8 cellular contexts compared by ENCODE assay signal in the genomic region with DNA sequence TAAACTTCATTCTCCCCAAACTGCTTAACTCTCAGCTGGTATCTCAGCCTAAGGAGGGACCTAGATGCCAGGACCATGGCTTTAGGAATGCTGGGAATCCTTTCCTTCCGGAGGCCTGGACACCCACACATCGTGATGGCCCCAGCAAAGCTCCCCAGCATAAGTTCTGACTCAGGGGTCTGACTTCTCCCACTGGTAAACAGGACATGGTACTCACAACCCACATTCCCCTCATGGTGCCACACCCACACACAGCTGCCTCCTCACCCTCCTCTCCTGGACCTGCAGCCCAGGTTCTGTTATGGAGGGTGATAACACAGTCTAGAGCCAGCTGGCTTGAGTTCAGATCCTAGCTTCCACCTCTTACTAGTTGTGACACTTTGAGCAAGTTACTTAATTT. TPM values are rescaled to one million over a fixed set of nuclear protein-coding genes. Genes with fewer than 3 reads are reported as not detected.
DNase-seq lines count a peak whose midpoint lies in the region; ATAC-seq, FAIRE-seq and TF ChIP-seq lines count a peak whose summit lies in the region.

No MANE protein-coding gene starts in this region.

- no peak for DNase-seq in right atrium auricular region (ENCODE audit: low spot score)
- DNase-seq in cardiac septum (ENCODE audit: low spot score) = no peak
- DNase-seq in K562 (ENCODE audit: extremely low read depth in 1 of 4, low spot score in 3 of 4) = peak in 1 of 4 experiments; percentile 20
- peak; percentile 32 to 48 for DNase-seq in uterus
- no peak for DNase-seq in foreskin keratinocyte
- DNase-seq in NCI-H2227 treated with DMSO at 0.1 percent for 48 hours (lab: John Stamatoyannopoulos, UW) = no peak
- DNase-seq in HPDE6-E6E7 (ENCODE audit: extremely low spot score) = no peak

- FAIRE-seq in K562 (lab: Jason Lieb, UNC) = no peak

- CTCF ChIA-PET in K562 (lab: Yijun Ruan, JAX; ENCODE audit: low intra/inter-chr PET ratio) = no interaction called here

- TF ChIP-seq POLR2A in K562 (conservative IDR thresholded peaks at IDR 0.05) = no peak
- TF ChIP-seq POLR2A in uterus (IDR thresholded peaks at IDR 0.05) = no peak

- no peaks in the 10 kb centered on the region for H3K9me1 ChIP-seq in K562 (ENCODE audit: control insufficient read depth, insufficient read depth, low read length)

- H3K79me2 ChIP-seq in K562 (ENCODE audit: control insufficient read depth, insufficient read depth, low read length) = peaks cover 8% of the 10 kb centered on the region; the same call in 1 of the 3 replicates

- WGBS in K562 (ENCODE audit: insufficient coverage, low coverage, missing lambda C conversion rate) = 100% methylated on average over 2 of the region's 2 CpGs

- ATAC-seq in K562 (no peak), foreskin keratinocyte (no peak)

- H3K9ac ChIP-seq in K562 (ENCODE audit: insufficient read depth in 1 of 2, low read depth in 2 of 2, low read length in 2 of 2) (peak overlapping the region; percentile 66 to 92; a peak in 3 of 4 replicates), muscle layer of colon (ENCODE audit: low read length) (no peak overlapping the region)

- H3K27me3 ChIP-seq in right atrium auricular region = no peaks in the 10 kb centered on the region
- no peaks in the 10 kb centered on the region for H3K27me3 ChIP-seq in K562 (ENCODE audit: control insufficient read depth in 2 of 2, insufficient read depth in 2 of 2, low read length in 2 of 2)
- no peaks in the 10 kb centered on the region for H3K27me3 ChIP-seq in muscle layer of colon (ENCODE audit: control insufficient read depth in 1 of 2, insufficient read depth in 2 of 2, low read length in 2 of 2)
- H3K27me3 ChIP-seq in uterus = no peaks in the 10 kb centered on the region
- no peaks in the 10 kb centered on the region for H3K27me3 ChIP-seq in foreskin keratinocyte

- no TSS peak for BruUV-seq in K562 (replicated peaks; lab: Mats Ljungman, UMichigan)

- TF ChIP-seq EP300 in K562 (IDR thresholded peaks at IDR 0.05; ENCODE audit: low read length) = no peak

- intact Hi-C loops in cardiac septum (cut with DNase I) (loop anchor here (1.0 to 2.0 kb wide), 2 partner anchors 14 to 28 kb away; partner anchors contain the start of genes CHD3 and TRAPPC1), K562 (cut with micrococcal nuclease) (no loop called here), uterus (cut with DNase I; ENCODE audit: low total_unique reads) (no loop called here)

- no peaks in the 10 kb centered on the region for H4K20me1 ChIP-seq in K562 (replicated peaks; ENCODE audit: control insufficient read depth, insufficient read depth, low read length)

- H3K9me3 ChIP-seq in right atrium auricular region (no peaks in the 10 kb centered on the region), K562 (replicated peaks; ENCODE audit: control insufficient read depth, insufficient read depth, low read depth, low read length) (no peaks in the 10 kb centered on the region), muscle layer of colon (ENCODE audit: low read length) (no peaks in the 10 kb centered on the region), uterus (no peaks in the 10 kb centered on the region)

- no peaks in the 10 kb centered on the region for H3K36me3 ChIP-seq in right atrium auricular region
- H3K36me3 ChIP-seq in K562 (ENCODE audit: control insufficient read depth, insufficient read depth, low read length) = peaks cover 2% of the 10 kb centered on the region; the same call in 1 of the 3 replicates
- H3K36me3 ChIP-seq in muscle layer of colon (ENCODE audit: insufficient read depth, low read length) = peaks cover 7% of the 10 kb centered on the region
- no peaks in the 10 kb centered on the region for H3K36me3 ChIP-seq in uterus

- H3K27ac ChIP-seq in right atrium auricular region (peak overlapping the region; percentile 84 to 90), K562 (ENCODE audit: extremely low read depth, low read depth, low read length) (peak overlapping the region; percentile 88), muscle layer of colon (ENCODE audit: low read depth, low read length) (peak overlapping the region; percentile 84), uterus (peak overlapping the region; percentile 96 to 97), foreskin keratinocyte (no peak overlapping the region)

- H3K4me2 ChIP-seq in K562 (ENCODE audit: insufficient read depth, low read length) = peak overlapping the region; percentile 87

- H3K4me3 ChIP-seq in right atrium auricular region (no peak overlapping the region), K562 (no peak overlapping the region), muscle layer of colon (ENCODE audit: low read depth in 1 of 2, low read length in 2 of 2) (no peak overlapping the region), uterus (no peak overlapping the region)

- in situ Hi-C loops in K562 (cut with MboI) = loop anchor here (5.0 kb wide), 1 partner anchor 71 kb away; no protein-coding TSS in a partner anchor

- TF ChIP-seq CTCF in right atrium auricular region (IDR thresholded peaks at IDR 0.05) (no peak), K562 (IDR thresholded peaks at IDR 0.05 in 2 of 3, conservative IDR thresholded peaks at IDR 0.05 in 1 of 3; ENCODE audit: insufficient read depth in 2 of 3, low read depth in 1 of 3, low read length in 3 of 3) (no peak), uterus (IDR thresholded peaks at IDR 0.05) (no peak), foreskin keratinocyte (conservative IDR thresholded peaks at IDR 0.05) (no peak)

- peak overlapping the region; percentile 87; the same call in 1 of the 2 replicates for H2AFZ ChIP-seq in K562 (ENCODE audit: low read depth, low read length)

- POLR2A ChIA-PET in K562 (lab: Yijun Ruan, JAX) = no interaction called here

- no peak for TF ChIP-seq RAD21 in K562 (CRISPR knock-in tag; conservative IDR thresholded peaks at IDR 0.05 in 1 of 2, IDR thresholded peaks at IDR 0.05 in 1 of 2)

- H3K4me1 ChIP-seq in right atrium auricular region (peaks cover 0 to 20% of the 10 kb centered on the region in 2 donors), K562 (replicated peaks in 1 of 2; ENCODE audit: control insufficient read depth in 2 of 2, insufficient read depth in 2 of 2, low read length in 2 of 2) (peaks cover 18 to 24% of the 10 kb centered on the region in 2 experiments; a peak in 4 of 5 replicates), muscle layer of colon (ENCODE audit: insufficient read depth, low read length) (peaks cover 15% of the 10 kb centered on the region), uterus (peaks cover 0 to 15% of the 10 kb centered on the region in 2 donors), foreskin keratinocyte (peaks cover 7% of the 10 kb centered on the region)

RNA-seq across cellular contexts. Expression of gene RNF227, which starts 0.7 kb away (rescaled TPM):
- total RNA-seq in right atrium auricular region (1 to 10 TPM; 1.6 to 5.8 TPM), cardiac septum (1.00 TPM), K562 (2014; rRNA removed) (1.9 and 4.1 TPM in 2 replicates), K562 (2014; rRNA removed; fragmentation: Illumina TruSeq; extraction: Trizol) (2.2 and 2.3 TPM in 2 replicates), K562 (2015; rRNA removed; fragmentation: Illumina TruSeq; extraction: Trizol) (2.1 and 2.2 TPM in 2 replicates), K562 (2021) (2.1 and 2.3 TPM in 2 replicates), uterus (1 to 10 TPM in 3 of 4 donors, under 1 TPM in 1; under 0.01 to 9.8 (median 5.3) TPM), foreskin keratinocyte (1.9 and 2.3 TPM in 2 replicates)
- 2.7 and 3.7 TPM in 2 replicates for total RNA-seq in K562 (2011; cell fraction: chromatin; rRNA removed; ENCODE audit: low replicate concordance)
- 4.3 and 5.0 TPM in 2 replicates for total RNA-seq in K562 (2011; cell fraction: nucleolus; rRNA removed)
- total RNA-seq in K562 (2011; cell fraction: nucleoplasm; rRNA removed) = 3.4 and 7.3 TPM in 2 replicates
- polyA plus RNA-seq in K562 (2011; rRNA removed) (3.0 and 3.3 TPM in 2 replicates), K562 (2014; fragmentation: Illumina TruSeq; extraction: Trizol) (2.8 and 3.0 TPM in 2 replicates), K562 (2014; fragmentation: Nextera tagmentation; extraction: Ambion mirVana) (1 to 10 TPM; 1.1 to 1.5 TPM), K562 (2014; rRNA removed) (4.7 and 6.7 TPM in 2 replicates), foreskin keratinocyte (1.5 TPM in 2 replicates)
- 3.0 and 4.2 TPM in 2 replicates for polyA plus RNA-seq in K562 (2011; cell fraction: cytosol; rRNA removed)
- polyA plus RNA-seq in K562 (2011; cell fraction: nucleus; rRNA removed) = 1.7 and 1.9 TPM in 2 replicates
- polyA plus RNA-seq in K562 (2012) = 1.2 and 1.4 TPM in 2 replicates
- 0.75 and 1.2 TPM in 2 replicates for polyA minus RNA-seq in K562 (2011; rRNA and poly(A)+ RNA removed)
- polyA minus RNA-seq in K562 (2011; cell fraction: cytosol; rRNA and poly(A)+ RNA removed) = 0.86 and 2.0 TPM in 2 replicates
- polyA minus RNA-seq in K562 (2011; cell fraction: nucleus; rRNA and poly(A)+ RNA removed) = 0.81 and 1.4 TPM in 2 replicates

RNA-seq across cellular contexts. Expression of gene KCNAB3, which starts 12.9 kb away (rescaled TPM):
- under 1 TPM in 1 of 2 donors, not detected in 1; 0.39 TPM for total RNA-seq in right atrium auricular region
- 0.43 TPM for total RNA-seq in cardiac septum
- 14.8 and 28.1 TPM in 2 replicates for total RNA-seq in K562 (2011; cell fraction: chromatin; rRNA removed; ENCODE audit: low replicate concordance)
- total RNA-seq in K562 (2011; cell fraction: nucleolus; rRNA removed) = 13.9 and 14.7 TPM in 2 replicates
- 9.6 and 13.6 TPM in 2 replicates for total RNA-seq in K562 (2011; cell fraction: nucleoplasm; rRNA removed)
- 0.37 and 1.3 TPM in 2 replicates for total RNA-seq in K562 (2014; rRNA removed)
- 0.70 and 0.76 TPM in 2 replicates for total RNA-seq in K562 (2014; rRNA removed; fragmentation: Illumina TruSeq; extraction: Trizol)
- 0.57 and 0.69 TPM in 2 replicates for total RNA-seq in K562 (2015; rRNA removed; fragmentation: Illumina TruSeq; extraction: Trizol)
- total RNA-seq in K562 (2021) = 1.7 and 2.5 TPM in 2 replicates
- polyA plus RNA-seq in K562 (2011; rRNA removed) = 1.1 and 2.0 TPM in 2 replicates
- 0.61 and 0.74 TPM in 2 replicates for polyA plus RNA-seq in K562 (2011; cell fraction: cytosol; rRNA removed)
- polyA plus RNA-seq in K562 (2011; cell fraction: nucleus; rRNA removed) = 17.8 and 23.2 TPM in 2 replicates
- polyA plus RNA-seq in K562 (2012) = 1.8 and 4.0 TPM in 2 replicates
- 0.61 and 1.4 TPM in 2 replicates for polyA plus RNA-seq in K562 (2014; fragmentation: Illumina TruSeq; extraction: Trizol)
- under 1 TPM; 0.03 to 0.17 TPM for polyA plus RNA-seq in K562 (2014; fragmentation: Nextera tagmentation; extraction: Ambion mirVana)
- 1.0 and 2.1 TPM in 2 replicates for polyA plus RNA-seq in K562 (2014; rRNA removed)
- 0.66 and 0.81 TPM in 2 replicates for polyA minus RNA-seq in K562 (2011; rRNA and poly(A)+ RNA removed)
- not detected in 2 replicates for polyA minus RNA-seq in K562 (2011; cell fraction: cytosol; rRNA and poly(A)+ RNA removed)
- 2.7 and 3.3 TPM in 2 replicates for polyA minus RNA-seq in K562 (2011; cell fraction: nucleus; rRNA and poly(A)+ RNA removed)
- 10 to 100 TPM in 2 of 4 donors, 1 to 10 TPM in 1, not detected in 1; 3.4 to 32.7 (median 19.5) TPM for total RNA-seq in uterus
- 0.78 and 1.0 TPM in 2 replicates for total RNA-seq in foreskin keratinocyte
- 0.81 and 0.83 TPM in 2 replicates for polyA plus RNA-seq in foreskin keratinocyte

RNA-seq across cellular contexts. Expression of gene TRAPPC1, which starts 14.9 kb away (rescaled TPM):
- 10 to 100 TPM; 52.4 to 68.2 TPM for total RNA-seq in right atrium auricular region
- total RNA-seq in cardiac septum = 114 TPM
- total RNA-seq in K562 (2011; cell fraction: chromatin; rRNA removed; ENCODE audit: low replicate concordance) = 20.3 and 31.8 TPM in 2 replicates
- 24.6 and 25.7 TPM in 2 replicates for total RNA-seq in K562 (2011; cell fraction: nucleolus; rRNA removed)
- total RNA-seq in K562 (2011; cell fraction: nucleoplasm; rRNA removed) = 26.6 and 31.8 TPM in 2 replicates
- total RNA-seq in K562 (2014; rRNA removed) = 18.3 and 21.9 TPM in 2 replicates
- total RNA-seq in K562 (2014; rRNA removed; fragmentation: Illumina TruSeq; extraction: Trizol) = 11.7 and 15.4 TPM in 2 replicates
- total RNA-seq in K562 (2015; rRNA removed; fragmentation: Illumina TruSeq; extraction: Trizol) = 11.9 and 13.4 TPM in 2 replicates
- 59.2 and 64.5 TPM in 2 replicates for total RNA-seq in K562 (2021)
- polyA plus RNA-seq in K562 (2011; rRNA removed) = 36.2 and 47.0 TPM in 2 replicates
- polyA plus RNA-seq in K562 (2011; cell fraction: cytosol; rRNA removed) = 109 and 114 TPM in 2 replicates
- 33.4 and 42.9 TPM in 2 replicates for polyA plus RNA-seq in K562 (2011; cell fraction: nucleus; rRNA removed)
- polyA plus RNA-seq in K562 (2012) = 79.6 and 103 TPM in 2 replicates
- 79.0 and 82.8 TPM in 2 replicates for polyA plus RNA-seq in K562 (2014; fragmentation: Illumina TruSeq; extraction: Trizol)
- 10 to 100 TPM; 33.2 to 39.8 TPM for polyA plus RNA-seq in K562 (2014; fragmentation: Nextera tagmentation; extraction: Ambion mirVana)
- polyA plus RNA-seq in K562 (2014; rRNA removed) = 44.6 and 52.6 TPM in 2 replicates
- 55.9 and 63.0 TPM in 2 replicates for polyA minus RNA-seq in K562 (2011; rRNA and poly(A)+ RNA removed)
- 32.4 and 38.7 TPM in 2 replicates for polyA minus RNA-seq in K562 (2011; cell fraction: cytosol; rRNA and poly(A)+ RNA removed)
- 10.9 and 14.4 TPM in 2 replicates for polyA minus RNA-seq in K562 (2011; cell fraction: nucleus; rRNA and poly(A)+ RNA removed)
- total RNA-seq in uterus = 10 to 100 TPM; 24.1 to 67.5 (median 27.8) TPM
- total RNA-seq in foreskin keratinocyte = 117 and 135 TPM in 2 replicates
- polyA plus RNA-seq in foreskin keratinocyte = 359 and 390 TPM in 2 replicates

RNA-seq across cellular contexts. Expression of gene CNTROB, which starts 15.2 kb away (rescaled TPM):
- total RNA-seq in right atrium auricular region (1 to 10 TPM; 4.6 to 8.3 TPM), cardiac septum (12.0 TPM), K562 (2014; rRNA removed) (20.0 and 20.7 TPM in 2 replicates), K562 (2014; rRNA removed; fragmentation: Illumina TruSeq; extraction: Trizol) (18.2 and 19.0 TPM in 2 replicates), K562 (2015; rRNA removed; fragmentation: Illumina TruSeq; extraction: Trizol) (23.0 and 26.0 TPM in 2 replicates), K562 (2021) (28.9 and 33.1 TPM in 2 replicates), uterus (10 to 100 TPM in 3 of 4 donors, 1 to 10 TPM in 1; 7.1 to 58.5 (median 26.1) TPM), foreskin keratinocyte (29.0 and 31.8 TPM in 2 replicates)
- total RNA-seq in K562 (2011; cell fraction: chromatin; rRNA removed; ENCODE audit: low replicate concordance) = 127 and 203 TPM in 2 replicates
- total RNA-seq in K562 (2011; cell fraction: nucleolus; rRNA removed) = 99.0 and 106 TPM in 2 replicates
- total RNA-seq in K562 (2011; cell fraction: nucleoplasm; rRNA removed) = 91.2 and 111 TPM in 2 replicates
- polyA plus RNA-seq in K562 (2011; rRNA removed) (28.5 and 32.9 TPM in 2 replicates), K562 (2014; fragmentation: Illumina TruSeq; extraction: Trizol) (31.8 and 33.3 TPM in 2 replicates), K562 (2014; fragmentation: Nextera tagmentation; extraction: Ambion mirVana) (1 to 10 TPM; 1.9 to 2.3 TPM), K562 (2014; rRNA removed) (23.5 and 33.3 TPM in 2 replicates), foreskin keratinocyte (28.2 and 29.1 TPM in 2 replicates)
- 23.3 and 30.2 TPM in 2 replicates for polyA plus RNA-seq in K562 (2011; cell fraction: cytosol; rRNA removed)
- 114 and 159 TPM in 2 replicates for polyA plus RNA-seq in K562 (2011; cell fraction: nucleus; rRNA removed)
- polyA plus RNA-seq in K562 (2012) = 29.1 and 41.4 TPM in 2 replicates
- 13.9 and 15.9 TPM in 2 replicates for polyA minus RNA-seq in K562 (2011; rRNA and poly(A)+ RNA removed)
- polyA minus RNA-seq in K562 (2011; cell fraction: cytosol; rRNA and poly(A)+ RNA removed) = 10.6 and 12.8 TPM in 2 replicates
- polyA minus RNA-seq in K562 (2011; cell fraction: nucleus; rRNA and poly(A)+ RNA removed) = 30.6 and 40.9 TPM in 2 replicates

RNA-seq across cellular contexts. Expression of gene CHD3, which starts 28.2 kb away (rescaled TPM):
- total RNA-seq in right atrium auricular region = 10 to 100 TPM; 17.6 to 44.7 TPM
- 14.2 TPM for total RNA-seq in cardiac septum
- 101 and 117 TPM in 2 replicates for total RNA-seq in K562 (2011; cell fraction: chromatin; rRNA removed; ENCODE audit: low replicate concordance)
- total RNA-seq in K562 (2011; cell fraction: nucleolus; rRNA removed) = 47.2 and 48.0 TPM in 2 replicates
- 69.7 and 83.1 TPM in 2 replicates for total RNA-seq in K562 (2011; cell fraction: nucleoplasm; rRNA removed)
- 34.8 and 36.7 TPM in 2 replicates for total RNA-seq in K562 (2014; rRNA removed)
- 14.6 and 15.2 TPM in 2 replicates for total RNA-seq in K562 (2014; rRNA removed; fragmentation: Illumina TruSeq; extraction: Trizol)
- 19.8 and 21.2 TPM in 2 replicates for total RNA-seq in K562 (2015; rRNA removed; fragmentation: Illumina TruSeq; extraction: Trizol)
- total RNA-seq in K562 (2021) = 30.6 and 38.2 TPM in 2 replicates
- 12.2 and 15.7 TPM in 2 replicates for polyA plus RNA-seq in K562 (2011; rRNA removed)
- 16.1 and 25.2 TPM in 2 replicates for polyA plus RNA-seq in K562 (2011; cell fraction: cytosol; rRNA removed)
- polyA plus RNA-seq in K562 (2011; cell fraction: nucleus; rRNA removed) = 70.0 and 86.2 TPM in 2 replicates
- 29.2 and 37.9 TPM in 2 replicates for polyA plus RNA-seq in K562 (2012)
- 24.7 and 24.8 TPM in 2 replicates for polyA plus RNA-seq in K562 (2014; fragmentation: Illumina TruSeq; extraction: Trizol)
- under 1 TPM; 0.39 to 0.63 TPM for polyA plus RNA-seq in K562 (2014; fragmentation: Nextera tagmentation; extraction: Ambion mirVana)
- polyA plus RNA-seq in K562 (2014; rRNA removed) = 27.8 and 33.9 TPM in 2 replicates
- polyA minus RNA-seq in K562 (2011; rRNA and poly(A)+ RNA removed) = 23.8 TPM in 2 replicates
- polyA minus RNA-seq in K562 (2011; cell fraction: cytosol; rRNA and poly(A)+ RNA removed) = 17.8 and 29.3 TPM in 2 replicates
- 24.1 and 28.0 TPM in 2 replicates for polyA minus RNA-seq in K562 (2011; cell fraction: nucleus; rRNA and poly(A)+ RNA removed)
- total RNA-seq in uterus = 100 to 1,000 TPM in 3 of 4 donors, 10 to 100 TPM in 1; 81.0 to 165 (median 133) TPM
- 89.8 and 91.3 TPM in 2 replicates for total RNA-seq in foreskin keratinocyte
- polyA plus RNA-seq in foreskin keratinocyte = 66.8 and 76.4 TPM in 2 replicates

Comparison
In these comparisons a context has a peak if more than half of its experiments do, and no peak if none do; other contexts are left out.
1. DNase-seq: peak in uterus (2 of 2); none in right atrium auricular region (single experiment), cardiac septum (single experiment), foreskin keratinocyte (0 of 2), NCI-H2227 treated with DMSO at 0.1 percent for 48 hours (single experiment) and HPDE6-E6E7 (single experiment).